26 cellular contexts compared by ENCODE assay signal in genomic region chr4:177660223-177660622, GRCh38.
"Had no signal": no experiment of that assay in that cellular context is flagged by ENCODE, and none has a peak within 500 bp of the region (broad histone marks: within the 10 kb centered on the region; RNA-seq: fewer than 3 reads in every experiment).

No MANE protein-coding gene starts in this region.

- H3K36me3 ChIP-seq: stomach, suprapubic skin, thoracic aorta, thyroid gland, tibial artery, tibial nerve, transverse colon, upper lobe of left lung, upper lobe of right lung, uterus, vagina had no signal

- H3K4me3 ChIP-seq: stomach, suprapubic skin, testis, thoracic aorta, thyroid gland, tibial artery, tibial nerve, transverse colon, upper lobe of left lung, upper lobe of right lung, uterus, vagina had no signal

- H3K4me1 ChIP-seq: stomach, suprapubic skin, testis, thyroid gland, tibial artery, tibial nerve, transverse colon, upper lobe of left lung, upper lobe of right lung, uterus, vagina had no signal

- ATAC-seq: stimulated activated effector memory CD8-positive, alpha-beta T cell treated with anti-CD3 and anti-CD28 coated beads, Interleukin-12 subunit alpha, Interleukin-12 subunit beta, amount 100 ng/mL, for 72 hours; stimulated activated memory B cell treated with anti-CD40 and anti-IgM and Interleukin-4, amounts not matched to agents 10 μg/mL and 1 μg/mL and 100 μg/mL, for 72 hours; stimulated activated naive B cell treated with anti-CD40 and anti-IgM and Interleukin-4, amounts not matched to agents 10 μg/mL and 1 μg/mL and 100 μg/mL, for 72 hours; stimulated activated naive CD8-positive, alpha-beta T cell treated with anti-CD3 and anti-CD28 coated beads, Interleukin-15, amount 100 ng/mL, for 72 hours; stimulated activated naive CD8-positive, alpha-beta T cell treated with anti-CD3 and anti-CD28 coated beads, Interleukin-15, Interleukin-2, amounts not matched to agents 100 U/mL and 50 U/mL, for 24 hours; upper lobe of right lung had no signal

- DNase-seq: stimulated activated CD4-positive, alpha-beta T cell treated with anti-CD3 and anti-CD28 coated beads, Interleukin-2, amount 100 ng/mL, for 48 hours; stimulated activated CD4-positive, alpha-beta T cell treated with anti-CD3 and anti-CD28 coated beads, Interleukin-4, amount 100 ng/mL, for 1 hour; stimulated activated CD4-positive, alpha-beta T cell treated with anti-CD3 and anti-CD28 coated beads, Interleukin-4, amount 100 ng/mL, for 24 hours; stimulated activated CD4-positive, alpha-beta T cell treated with anti-CD3 and anti-CD28 coated beads, Interleukin-4, amount 100 ng/mL, for 4 hours; stimulated activated CD8-positive, alpha-beta memory T cell treated with anti-CD3 and anti-CD28 coated beads, Interleukin-4, amount 100 ng/mL, for 48 hours; stimulated activated naive B cell treated with anti-CD40 and anti-IgM and Interleukin-4, amounts not matched to agents 10 μg/mL and 1 μg/mL and 100 μg/mL, for 72 hours; stimulated activated naive CD4-positive, alpha-beta T cell; stimulated activated naive CD4-positive, alpha-beta T cell treated with Interleukin-2 at 50 U/mL for 16 hours; stimulated activated naive CD8-positive, alpha-beta T cell treated with anti-CD3 and anti-CD28 coated beads, Interleukin-15, amount 100 ng/mL, for 72 hours; stimulated activated naive CD8-positive, alpha-beta T cell treated with anti-CD3 and anti-CD28 coated beads, Interleukin-15, Interleukin-2, amounts not matched to agents 100 U/mL and 50 U/mL, for 24 hours; stomach; substantia nigra; testis; thyroid gland; tibial artery; transverse colon; trophoblast cell; upper lobe of left lung; upper lobe of right lung; uterus had no signal

- H3K27me3 ChIP-seq: stomach, suprapubic skin, testis, thyroid gland, tibial artery, tibial nerve, transverse colon, upper lobe of left lung, upper lobe of right lung, uterus, vagina had no signal

- H3K27ac ChIP-seq: stomach, suprapubic skin, testis, thoracic aorta, thyroid gland, tibial artery, tibial nerve, transverse colon, upper lobe of left lung, upper lobe of right lung, uterus, vagina had no signal

- H3K9me3 ChIP-seq: testis, thoracic aorta, thyroid gland, tibial artery, upper lobe of right lung, uterus, vagina had no signal
